9 cellular contexts compared by ENCODE assay signal in genomic region chr17:68197091-68197996, GRCh38. TPM values are rescaled to one million over a fixed set of nuclear protein-coding genes. Genes with fewer than 3 reads are reported as not detected.
DNase-seq lines count a peak whose midpoint lies in the region; ATAC-seq and TF ChIP-seq lines count a peak whose summit lies in the region.
"Had no signal": no experiment of that assay in that cellular context is flagged by ENCODE, and none has a peak within 500 bp of the region (broad histone marks: within the 10 kb centered on the region; RNA-seq: fewer than 3 reads in every experiment).

No MANE protein-coding gene starts in this region.

- DNase-seq in dorsolateral prefrontal cortex (peak in 1 of 10 donors; percentile 42), activated gamma-delta T cell treated with Interleukin-2 at 50 U/mL for 16 hours (no peak), OCI-M1 (lab: John Stamatoyannopoulos, UW) (no peak)
- DNase-seq in natural killer cell treated with Interleukin-12 subunit alpha and Interleukin-12 subunit beta and Interleukin-15 and Interleukin-18, amount 100 ng/mL, for 72 hours (ENCODE audit: low spot score): no peak

- ATAC-seq in natural killer cell treated with Interleukin-12 subunit alpha and Interleukin-12 subunit beta and Interleukin-15 and Interleukin-18, amount 100 ng/mL, for 72 hours: no peak
- no peak for ATAC-seq in GM18861 (IDR thresholded peaks at IDR 0.05; ENCODE audit: unreplicated experiment)
- ATAC-seq in GM21528 (IDR thresholded peaks at IDR 0.05; ENCODE audit: low FRiP score, unreplicated experiment): no peak

- H3K27ac Mint-ChIP-seq in natural killer cell treated with Interleukin-12 subunit alpha and Interleukin-12 subunit beta and Interleukin-15 and Interleukin-18, amount 100 ng/mL, for 72 hours: no peak overlapping the region

- no peaks in the 10 kb centered on the region for H3K9me3 Mint-ChIP-seq in natural killer cell treated with Interleukin-12 subunit alpha and Interleukin-12 subunit beta and Interleukin-15 and Interleukin-18, amount 100 ng/mL, for 72 hours

- intact Hi-C loops in dorsolateral prefrontal cortex (cut with DNase I): no loop called here

- no peak overlapping the region for H2AFZ ChIP-seq in OCI-LY1 (ENCODE audit: low read length)

- H3K4me1 ChIP-seq in DOHH2 (ENCODE audit: control insufficient read depth, low read length): peaks cover 63% of the 10 kb centered on the region
- H3K4me1 ChIP-seq in OCI-LY1 (ENCODE audit: insufficient read depth, low read length, severe bottlenecking): peaks cover 67% of the 10 kb centered on the region

- H3K27ac ChIP-seq in DOHH2 (ENCODE audit: low read depth, low read length) (no peak overlapping the region), OCI-LY1 (ENCODE audit: low read depth, low read length, poor library complexity, severe bottlenecking) (no peak overlapping the region), dorsolateral prefrontal cortex (no peak overlapping the region)
- H3K27ac ChIP-seq: adrenal gland had no signal

- TF ChIP-seq CTCF in DOHH2 (IDR thresholded peaks at IDR 0.05; ENCODE audit: low read depth, low read length, poor library complexity, severe bottlenecking) (no peak), OCI-LY1 (IDR thresholded peaks at IDR 0.05; ENCODE audit: low read length) (no peak), dorsolateral prefrontal cortex (IDR thresholded peaks at IDR 0.05 in 54 of 56, conservative IDR thresholded peaks at IDR 0.05 in 2 of 56; ENCODE audit: low read depth in 1 of 56, partially characterized antibody in 56 of 56) (no peak)

- H3K36me3 Mint-ChIP-seq in natural killer cell treated with Interleukin-12 subunit alpha and Interleukin-12 subunit beta and Interleukin-15 and Interleukin-18, amount 100 ng/mL, for 72 hours: no peaks in the 10 kb centered on the region

- H3K36me3 ChIP-seq in DOHH2 (ENCODE audit: control insufficient read depth, low read length) (no peaks in the 10 kb centered on the region), OCI-LY1 (ENCODE audit: insufficient read depth, low read length) (peaks cover 43% of the 10 kb centered on the region; the same call in 1 of the 2 replicates)
- H3K36me3 ChIP-seq: adrenal gland had no signal

- H3K27me3 ChIP-seq in DOHH2 (ENCODE audit: control insufficient read depth, low read length): peaks cover 42% of the 10 kb centered on the region
- no peaks in the 10 kb centered on the region; the same call in 1 of the 2 replicates for H3K27me3 ChIP-seq in OCI-LY1 (ENCODE audit: insufficient read depth, low read length)
- peaks cover 3 to 57% (median 42%) of the 10 kb centered on the region in 45 donors for H3K27me3 ChIP-seq in dorsolateral prefrontal cortex

- H3K4me3 Mint-ChIP-seq in natural killer cell treated with Interleukin-12 subunit alpha and Interleukin-12 subunit beta and Interleukin-15 and Interleukin-18, amount 100 ng/mL, for 72 hours: peak overlapping the region; percentile 60

- H3K4me2 ChIP-seq in DOHH2 (ENCODE audit: low read length): peak overlapping the region; percentile 25; the same call in 1 of the 2 replicates
- peak overlapping the region; percentile 5; the same call in 1 of the 2 replicates for H3K4me2 ChIP-seq in OCI-LY1 (ENCODE audit: low read length)

- no peak overlapping the region for H3K4me3 ChIP-seq in DOHH2 (ENCODE audit: low read length)
- no peak overlapping the region for H3K4me3 ChIP-seq in OCI-LY1 (ENCODE audit: low read depth, low read length, poor library complexity, severe bottlenecking)
- peak overlapping the region in 56 of 59 donors; percentile 19 to 67 (median 46) for H3K4me3 ChIP-seq in dorsolateral prefrontal cortex

- H3K79me2 ChIP-seq in DOHH2 (ENCODE audit: control insufficient read depth, low read length) (no peaks in the 10 kb centered on the region), OCI-LY1 (ENCODE audit: insufficient read depth, low read length) (no peaks in the 10 kb centered on the region)

- H3F3A ChIP-seq in DOHH2 (ENCODE audit: control insufficient read depth, insufficient read depth): peaks cover 34% of the 10 kb centered on the region
- peaks cover 3% of the 10 kb centered on the region; the same call in 1 of the 2 replicates for H3F3A ChIP-seq in OCI-LY1 (ENCODE audit: insufficient read depth, low read length)

- H3K9me2 ChIP-seq in DOHH2 (replicated peaks; ENCODE audit: control insufficient read depth, low read length) (no peaks in the 10 kb centered on the region), OCI-LY1 (ENCODE audit: low read depth, low read length) (no peaks in the 10 kb centered on the region)

- no peaks in the 10 kb centered on the region for H3K9me3 ChIP-seq in DOHH2 (ENCODE audit: control insufficient read depth, insufficient read depth, low read length)
- no peaks in the 10 kb centered on the region for H3K9me3 ChIP-seq in OCI-LY1 (ENCODE audit: low read length)
- H3K9me3 ChIP-seq: adrenal gland had no signal

- H3K9ac ChIP-seq in OCI-LY1 (ENCODE audit: low read length): no peak overlapping the region

- peaks cover 0 to 15% of the 10 kb centered on the region in 2 donors for H3K27me3 Mint-ChIP-seq in natural killer cell treated with Interleukin-12 subunit alpha and Interleukin-12 subunit beta and Interleukin-15 and Interleukin-18, amount 100 ng/mL, for 72 hours

- H4K20me1 ChIP-seq in DOHH2 (ENCODE audit: control insufficient read depth, insufficient read depth, low read depth, low read length) (0 out of 2 replicates have a peak, but pooled peaks cover 4% of the 10 kb centered on the region), OCI-LY1 (ENCODE audit: insufficient read depth, low read length) (no peaks in the 10 kb centered on the region)

- peaks cover 11 to 20% of the 10 kb centered on the region in 2 donors for H3K4me1 Mint-ChIP-seq in natural killer cell treated with Interleukin-12 subunit alpha and Interleukin-12 subunit beta and Interleukin-15 and Interleukin-18, amount 100 ng/mL, for 72 hours (ENCODE audit: low read depth in 2 of 2)

RNA-seq across cellular contexts. Expression of gene AMZ2, which starts 50.5 kb away (rescaled TPM):
- total RNA-seq in dorsolateral prefrontal cortex: 100 to 1,000 TPM in 98 of 120 experiments, 10 to 100 TPM in 22; 77.7 to 163 (median 118) TPM
- total RNA-seq in natural killer cell treated with Interleukin-12 subunit alpha and Interleukin-12 subunit beta and Interleukin-15 and Interleukin-18, amount 100 ng/mL, for 72 hours: 10 to 100 TPM; 47.1 to 62.2 TPM

Comparison
In these comparisons a context has a peak if more than half of its experiments do, and no peak if none do; other contexts are left out.
1. H3K4me3 ChIP-seq: peak in dorsolateral prefrontal cortex (56 of 59); none in DOHH2 (single experiment) and OCI-LY1 (single experiment).